ENCODE assay signal across 18 cellular contexts in the genomic region with DNA sequence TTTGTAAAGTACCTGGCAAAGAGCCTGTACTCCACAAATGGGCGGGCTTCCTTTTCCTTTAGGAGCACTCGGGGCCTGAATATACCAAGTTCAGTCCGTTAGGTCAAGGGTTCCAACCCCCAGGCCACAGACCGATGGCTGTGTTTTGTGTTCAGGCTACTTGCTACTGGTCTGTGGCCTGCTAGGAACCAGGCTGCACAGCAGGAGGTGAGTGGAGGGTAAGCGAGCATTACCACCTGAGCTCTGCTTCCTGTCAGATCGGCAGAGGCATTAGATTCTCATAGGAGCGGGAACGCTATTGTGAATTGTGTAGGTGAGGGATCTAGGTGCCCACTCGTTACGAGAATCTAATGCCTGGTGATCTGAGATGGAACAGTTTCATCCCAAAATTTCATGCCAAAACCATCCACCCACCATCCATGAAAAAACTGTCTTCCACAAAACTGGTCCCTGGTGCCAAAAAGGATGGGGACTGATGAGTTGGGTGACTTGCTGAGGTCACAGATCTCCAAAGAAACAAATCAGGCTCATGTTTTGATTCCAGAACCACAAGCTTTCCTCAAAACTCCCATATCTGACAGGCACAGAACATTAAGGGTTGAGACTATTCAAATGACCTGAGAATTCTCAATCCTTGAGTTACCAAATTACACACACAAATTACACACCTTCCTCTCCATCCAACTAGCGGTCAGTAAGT.
"Had no signal": no experiment of that assay in that cellular context is flagged by ENCODE, and none has a peak within 500 bp of the region (broad histone marks: within the 10 kb centered on the region; RNA-seq: fewer than 3 reads in every experiment).

No MANE protein-coding gene starts in this region.

- H3K36me3 Mint-ChIP-seq: naive B cell; stimulated activated memory B cell treated with anti-CD40 and anti-IgM and Interleukin-4, amounts not matched to agents 10 μg/mL and 1 μg/mL and 100 μg/mL, for 72 hours had no signal

- H3K9me3 ChIP-seq: colonic mucosa, lower lobe of right lung, psoas muscle, spleen, upper lobe of left lung had no signal

- H3K4me3 ChIP-seq: colonic mucosa, lower lobe of right lung, psoas muscle, right lobe of liver, spleen, upper lobe of left lung had no signal

- H3K27ac Mint-ChIP-seq: activated CD4-positive, alpha-beta memory T cell treated with anti-CD3 and anti-CD28 coated beads, Interleukin-2, amount 10 ng/mL, durations not matched to agents 7 days and 5 days; activated naive CD8-positive, alpha-beta T cell treated with anti-CD3 and anti-CD28 coated beads, Interleukin-2, amount 10 ng/mL, durations not matched to agents 7 days and 5 days; stimulated activated memory B cell treated with anti-CD40 and anti-IgM and Interleukin-4, amounts not matched to agents 10 μg/mL and 1 μg/mL and 100 μg/mL, for 72 hours had no signal

- DNase-seq: activated CD4-positive, alpha-beta memory T cell treated with anti-CD3 and anti-CD28 coated beads, Interleukin-2, amount 10 ng/mL, durations not matched to agents 7 days and 5 days; activated gamma-delta T cell treated with Interleukin-2 at 50 U/mL for 16 hours; activated naive CD8-positive, alpha-beta T cell treated with anti-CD3 and anti-CD28 coated beads, Interleukin-2, amount 10 ng/mL, durations not matched to agents 7 days and 5 days; activated T-cell treated with anti-CD3 and anti-CD28 coated beads, Interleukin-2, amount 50 U/mL, for 48 hours; anterior cingulate cortex; colonic mucosa; effector CD4-positive, alpha-beta T cell; left cardiac atrium; lower lobe of right lung; naive B cell; occipital lobe; psoas muscle; right lobe of liver; spleen; stimulated activated CD4-positive, alpha-beta T cell treated with anti-CD3 and anti-CD28 coated beads, Interleukin-1b, Interleukin-23, amount 100 ng/mL, for 48 hours; substantia nigra; upper lobe of left lung had no signal

- H3K27ac ChIP-seq: colonic mucosa, lower lobe of right lung, psoas muscle, right lobe of liver had no signal

- H3K27me3 ChIP-seq: right lobe of liver, upper lobe of left lung had no signal

- H3K4me3 Mint-ChIP-seq: activated CD4-positive, alpha-beta memory T cell treated with anti-CD3 and anti-CD28 coated beads, Interleukin-2, amount 10 ng/mL, durations not matched to agents 7 days and 5 days; activated naive CD8-positive, alpha-beta T cell treated with anti-CD3 and anti-CD28 coated beads, Interleukin-2, amount 10 ng/mL, durations not matched to agents 7 days and 5 days; naive B cell; stimulated activated memory B cell treated with anti-CD40 and anti-IgM and Interleukin-4, amounts not matched to agents 10 μg/mL and 1 μg/mL and 100 μg/mL, for 72 hours had no signal

- H3K9me3 Mint-ChIP-seq: activated CD4-positive, alpha-beta memory T cell treated with anti-CD3 and anti-CD28 coated beads, Interleukin-2, amount 10 ng/mL, durations not matched to agents 7 days and 5 days; activated naive CD8-positive, alpha-beta T cell treated with anti-CD3 and anti-CD28 coated beads, Interleukin-2, amount 10 ng/mL, durations not matched to agents 7 days and 5 days; naive B cell; stimulated activated memory B cell treated with anti-CD40 and anti-IgM and Interleukin-4, amounts not matched to agents 10 μg/mL and 1 μg/mL and 100 μg/mL, for 72 hours had no signal

- H3K36me3 ChIP-seq: colonic mucosa, lower lobe of right lung, right lobe of liver, spleen, upper lobe of left lung had no signal

- ATAC-seq: left cardiac atrium; lower lobe of right lung; psoas muscle; right lobe of liver; stimulated activated memory B cell treated with anti-CD40 and anti-IgM and Interleukin-4, amounts not matched to agents 10 μg/mL and 1 μg/mL and 100 μg/mL, for 72 hours had no signal

- H3K4me1 ChIP-seq: psoas muscle had no signal
